Comparison of ENCODE assay signal across 8 cellular contexts in genomic region chr19:40464059-40465024, GRCh38. TPM values are rescaled to one million over a fixed set of nuclear protein-coding genes. Genes with fewer than 3 reads are reported as not detected.
DNase-seq lines count a peak whose midpoint lies in the region; ATAC-seq, FAIRE-seq and TF ChIP-seq lines count a peak whose summit lies in the region.

No MANE protein-coding gene starts in this region.

- peak overlapping the region in 10 of 11 experiments; percentile 11 to 92 (median 81); a peak in 20 of 22 replicates for H3K27ac ChIP-seq in BLaER1 treated with 17β-estradiol and CSF1 and Interleukin-3, amounts not matched to agents 10 nM and 100 nM
- peak overlapping the region; percentile 70 for H3K27ac ChIP-seq in HL-60 (replicated peaks)
- H3K27ac ChIP-seq in H1 (ENCODE audit: low read depth, low read length) = no peak overlapping the region
- H3K27ac ChIP-seq in mesendoderm (ENCODE audit: low read depth, low read length) = no peak overlapping the region

- WGBS in H1 (ENCODE audit: extremely low coverage in 1 of 2, insufficient coverage in 1 of 2, insufficient read length in 1 of 2, insufficient replicate concordance in 2 of 2, low coverage in 1 of 2, low lambda C conversion rate in 2 of 2, missing lambda C conversion rate in 1 of 2), 2 experiments = 38% methylated on average over 11 of the region's 11 CpGs; no CpG with 5 or more reads in 1 of the 2 experiments
- WGBS in mesendoderm (ENCODE audit: extremely low coverage, insufficient coverage, low lambda C conversion rate) = no CpG with 5 or more reads among the region's 11 CpGs

- H2BK120ac ChIP-seq in H1 (replicated peaks; ENCODE audit: low read depth, low read length) (no peak overlapping the region), mesendoderm (ENCODE audit: low read depth, low read length) (no peak overlapping the region)

- CTCF ChIA-PET in H1 (lab: Charles Lee; ENCODE audit: partially characterized antibody) = interaction anchor here (0.6 to 7.9 kb wide), 55 partner anchors 8 to 316 kb away, joined by 3 to 49 read pairs (median 4); partner anchors contain the start of genes PRX and SERTAD1

- TF ChIP-seq EP300 in H1 (IDR thresholded peaks at IDR 0.05; ENCODE audit: borderline replicate concordance in 1 of 2, low read depth in 2 of 2, low read length in 2 of 2) = no peak

- no peaks in the 10 kb centered on the region for H3K79me1 ChIP-seq in H1 (ENCODE audit: low read depth, low read length)
- H3K79me1 ChIP-seq in mesendoderm (ENCODE audit: low read length) = no peaks in the 10 kb centered on the region

- no peak for ATAC-seq in GM18505 (IDR thresholded peaks at IDR 0.05; ENCODE audit: unreplicated experiment)

- H3K4me2 ChIP-seq in BLaER1 treated with 17β-estradiol and CSF1 and Interleukin-3, amounts not matched to agents 10 nM and 100 nM = peak overlapping the region; percentile 79 to 93 (median 85)
- H3K4me2 ChIP-seq in H1 (ENCODE audit: insufficient read depth in 1 of 2, low read depth in 2 of 2, low read length in 2 of 2) (peak overlapping the region; percentile 68 to 72), mesendoderm (ENCODE audit: low read length) (peak overlapping the region; percentile 77)

- H4K91ac ChIP-seq in H1 (replicated peaks; ENCODE audit: insufficient read length, low read length) = no peak overlapping the region

- peaks cover 8% of the 10 kb centered on the region for H3K23me2 ChIP-seq in H1 (ENCODE audit: low read depth, low read length)

- peaks cover 41 to 63% (median 53%) of the 10 kb centered on the region in 10 experiments for H3K4me1 ChIP-seq in BLaER1 treated with 17β-estradiol and CSF1 and Interleukin-3, amounts not matched to agents 10 nM and 100 nM
- H3K4me1 ChIP-seq in H1 (replicated peaks in 1 of 4; ENCODE audit: control insufficient read depth in 3 of 4, insufficient read depth in 4 of 4, low read length in 3 of 4) = peaks cover 0 to 15% (median 8%) of the 10 kb centered on the region in 4 experiments; a peak in 6 of 7 replicates
- peaks cover 5% of the 10 kb centered on the region for H3K4me1 ChIP-seq in mesendoderm (ENCODE audit: control insufficient read depth, low read depth, low read length)

- peak; percentile 68 to 79 for DNase-seq in HL-60 (ENCODE audit: low read depth in 1 of 2, low spot score in 1 of 2)
- peak; percentile 66 for DNase-seq in NCI-H82 treated with DMSO at 0.1 percent for 48 hours (lab: John Stamatoyannopoulos, UW; ENCODE audit: unreplicated experiment)
- DNase-seq in activated CD8-positive, alpha-beta memory T cell treated with anti-CD3 and anti-CD28 coated beads for 24 hours = peak; percentile 89
- peak in 1 of 2 experiments; percentile 96 for DNase-seq in H1 (ENCODE audit: low read depth in 1 of 2, low spot score in 2 of 2)
- DNase-seq in mesendoderm = peak; percentile 95
- DNase-seq in stimulated activated CD8-positive, alpha-beta memory T cell treated with anti-CD3 and anti-CD28 coated beads, Interleukin-12 subunit alpha, Interleukin-12 subunit beta, amount 100 ng/mL, for 1 hour (ENCODE audit: low read depth) = peak; percentile 61

- peak overlapping the region; percentile 41; the same call in 1 of the 2 replicates for H4K8ac ChIP-seq in H1 (ENCODE audit: extremely low read depth, insufficient read depth, low read length)
- H4K8ac ChIP-seq in mesendoderm (ENCODE audit: low read depth, low read length) = no peak overlapping the region

- no peak overlapping the region for H3K14ac ChIP-seq in H1 (ENCODE audit: insufficient read length)

- H4K5ac ChIP-seq in H1 (ENCODE audit: insufficient read length, low read depth, low read length) (no peak overlapping the region), mesendoderm (ENCODE audit: low read length) (no peak overlapping the region)

- TF ChIP-seq RAD21 in H1 (IDR thresholded peaks at IDR 0.05 in 1 of 2, conservative IDR thresholded peaks at IDR 0.05 in 1 of 2; ENCODE audit: low read depth in 2 of 2, low read length in 2 of 2) = peak; percentile 56 to 72

- no peak for FAIRE-seq in H1 (lab: Jason Lieb, UNC)

- TF ChIP-seq POLR2A in H1 (IDR thresholded peaks at IDR 0.05; ENCODE audit: control extremely low read depth in 1 of 2, low read depth in 2 of 2, low read length in 2 of 2) = no peak
- TF ChIP-seq POLR2A in GM18505 (IDR thresholded peaks at IDR 0.05; ENCODE audit: borderline replicate concordance, extremely low read depth, insufficient read depth, insufficient read length) = no peak

- peaks cover 0 to 45% (median 0%) of the 10 kb centered on the region in 11 experiments; a peak in 5 of 22 replicates for H4K20me1 ChIP-seq in BLaER1 treated with 17β-estradiol and CSF1 and Interleukin-3, amounts not matched to agents 10 nM and 100 nM
- peaks cover 4 to 8% of the 10 kb centered on the region in 2 experiments for H4K20me1 ChIP-seq in H1 (replicated peaks in 1 of 2; ENCODE audit: control insufficient read depth in 1 of 2, insufficient read depth in 2 of 2, low read length in 2 of 2)

- peaks cover 0 to 13% (median 6%) of the 10 kb centered on the region in 11 experiments; a peak in 8 of 22 replicates for H3K27me3 ChIP-seq in BLaER1 treated with 17β-estradiol and CSF1 and Interleukin-3, amounts not matched to agents 10 nM and 100 nM
- H3K27me3 ChIP-seq in HL-60 (ENCODE audit: insufficient read depth, poor library complexity, severe bottlenecking) (peaks cover 11% of the 10 kb centered on the region), H1 (replicated peaks in 1 of 4; ENCODE audit: control insufficient read depth in 3 of 4, extremely low read depth in 1 of 4, insufficient read depth in 3 of 4, low read length in 3 of 4) (peaks cover 12 to 28% (median 22%) of the 10 kb centered on the region in 4 experiments), mesendoderm (ENCODE audit: insufficient read depth, low read length, poor library complexity) (peaks cover 10% of the 10 kb centered on the region)

- peak overlapping the region in 8 of 10 experiments; percentile 66 to 83 (median 71); a peak in 15 of 20 replicates for H3K4me3 ChIP-seq in BLaER1 treated with 17β-estradiol and CSF1 and Interleukin-3, amounts not matched to agents 10 nM and 100 nM
- H3K4me3 ChIP-seq in HL-60 (replicated peaks; ENCODE audit: insufficient read depth, low read length) (no peak overlapping the region; the same call in 1 of the 2 replicates), H1 (ENCODE audit: extremely low read depth in 1 of 4, insufficient read depth in 2 of 4, low read depth in 3 of 4, low read length in 4 of 4) (peak overlapping the region in 3 of 4 experiments; percentile 47 to 75 (median 65); a peak in 4 of 8 replicates), mesendoderm (ENCODE audit: low read length) (no peak overlapping the region)

- H2BK15ac ChIP-seq in H1 (ENCODE audit: low read length) (no peak overlapping the region), mesendoderm (replicated peaks; ENCODE audit: low read depth) (no peak overlapping the region)

- no peak overlapping the region for H3K18ac ChIP-seq in H1 (ENCODE audit: extremely low read depth, low read length)
- peak overlapping the region; percentile 19 for H3K18ac ChIP-seq in mesendoderm (ENCODE audit: low read length)

- no peak overlapping the region for H3K4ac ChIP-seq in H1 (replicated peaks; ENCODE audit: insufficient read length, low read depth, low read length)
- H3K4ac ChIP-seq in mesendoderm (ENCODE audit: low read depth, low read length) = peak overlapping the region; percentile 49

- H3K9ac ChIP-seq in BLaER1 treated with 17β-estradiol and CSF1 and Interleukin-3, amounts not matched to agents 10 nM and 100 nM = peak overlapping the region in 10 of 11 experiments; percentile 74 to 90 (median 82); a peak in 17 of 22 replicates
- H3K9ac ChIP-seq in H1 (replicated peaks in 1 of 4; ENCODE audit: extremely low read depth in 1 of 4, low read depth in 3 of 4, low read length in 3 of 4) (no peak overlapping the region), mesendoderm (ENCODE audit: low read length) (peak overlapping the region; percentile 0)

- H3K79me2 ChIP-seq in H1 (ENCODE audit: control insufficient read depth in 1 of 2, insufficient read depth in 2 of 2, low read length in 2 of 2) (no peaks in the 10 kb centered on the region), mesendoderm (ENCODE audit: control insufficient read depth, insufficient read depth, low read length) (no peaks in the 10 kb centered on the region)

- H2BK5ac ChIP-seq in H1 (ENCODE audit: low read depth, low read length) = no peak overlapping the region; the same call in 1 of the 2 replicates
- no peak overlapping the region for H2BK5ac ChIP-seq in mesendoderm (ENCODE audit: low read length)

- peaks cover 0 to 12% (median 0%) of the 10 kb centered on the region in 11 experiments; a peak in 3 of 22 replicates for H3K36me3 ChIP-seq in BLaER1 treated with 17β-estradiol and CSF1 and Interleukin-3, amounts not matched to agents 10 nM and 100 nM
- H3K36me3 ChIP-seq in H1 (ENCODE audit: control insufficient read depth in 2 of 4, insufficient read depth in 4 of 4, low read length in 3 of 4) = no peaks in the 10 kb centered on the region
- H3K36me3 ChIP-seq in mesendoderm (ENCODE audit: control insufficient read depth, insufficient read depth, low read length) = no peaks in the 10 kb centered on the region

- no peak overlapping the region for H2BK12ac ChIP-seq in H1 (ENCODE audit: low read depth, low read length)

- no peak overlapping the region for H2BK20ac ChIP-seq in H1 (ENCODE audit: low read length)

- no peak overlapping the region for H3K56ac ChIP-seq in H1 (replicated peaks; ENCODE audit: insufficient read length, low read depth, low read length)
- H3K56ac ChIP-seq in mesendoderm (ENCODE audit: low read length) = peak overlapping the region; percentile 70

- no peak overlapping the region for H2AFZ ChIP-seq in H1 (ENCODE audit: low read length)

- no peaks in the 10 kb centered on the region for H3K9me3 ChIP-seq in BLaER1 treated with 17β-estradiol and CSF1 and Interleukin-3, amounts not matched to agents 10 nM and 100 nM (replicated peaks in 1 of 11)
- H3K9me3 ChIP-seq in H1 (ENCODE audit: insufficient read depth in 2 of 2, low read depth in 1 of 2, low read length in 1 of 2) = no peaks in the 10 kb centered on the region

- H3K23ac ChIP-seq in H1 (ENCODE audit: insufficient read length) = no peak overlapping the region
- no peak overlapping the region for H3K23ac ChIP-seq in mesendoderm (ENCODE audit: low read length)

- H2AK5ac ChIP-seq in H1 (ENCODE audit: low read depth, low read length) (no peak overlapping the region), mesendoderm (ENCODE audit: low read length) (peak overlapping the region; percentile 14)

- POLR2A ChIA-PET in H1 (lab: Charles Lee; ENCODE audit: partially characterized antibody) = interaction anchor here (1.1 to 5.3 kb wide), 5 partner anchors 13 to 44 kb away, joined by 3 to 25 read pairs (median 5); partner anchors contain the start of gene SERTAD3

- TF ChIP-seq CTCF in HL-60 (IDR thresholded peaks at IDR 0.05; ENCODE audit: insufficient read depth, low read length) (peak; percentile 72), H1 (IDR thresholded peaks at IDR 0.05; ENCODE audit: control extremely low read depth in 1 of 3, insufficient read depth in 1 of 3, low read depth in 1 of 3, low read length in 3 of 3) (peak; percentile 60 to 84 (median 77))

RNA-seq across cellular contexts. Expression of gene BLVRB, which starts 1.2 kb away (rescaled TPM):
- 28.7 and 32.3 TPM in 2 replicates for total RNA-seq in H1 (2021; fragmentation: NEBNext Ultra II Directional; extraction: Animal tissue kit (Norgen Biotek cat#: 25700))
- polyA plus RNA-seq in H1 (2011; rRNA removed) = 182 and 196 TPM in 2 replicates
- polyA plus RNA-seq in H1 (2011; cell fraction: cytosol; rRNA removed) = 134 TPM
- polyA plus RNA-seq in H1 (2011; cell fraction: nucleus; rRNA removed) = 82.5 TPM
- 36.4 to 73.2 TPM (median 66.2 TPM) in 4 replicates for polyA plus RNA-seq in H1 (2012, experiment 1 of 2)
- polyA plus RNA-seq in H1 (2012, experiment 2 of 2) = 60.9 TPM
- polyA plus RNA-seq in H1 (2013, experiment 1 of 2) = 43.5 TPM
- polyA plus RNA-seq in H1 (2013, experiment 2 of 2) = 41.3 TPM
- 37.7 and 38.8 TPM in 2 replicates for polyA minus RNA-seq in H1 (2011; rRNA and poly(A)+ RNA removed)
- 41.1 TPM for polyA minus RNA-seq in H1 (2011; cell fraction: cytosol; rRNA and poly(A)+ RNA removed)
- 29.0 TPM for polyA minus RNA-seq in H1 (2011; cell fraction: nucleus; rRNA and poly(A)+ RNA removed)
- 19.8 TPM for polyA plus RNA-seq in mesendoderm (2013, experiment 1 of 2)
- 20.7 TPM for polyA plus RNA-seq in mesendoderm (2013, experiment 2 of 2)

RNA-seq across cellular contexts. Expression of gene SPTBN4, which starts 2.5 kb away (rescaled TPM):
- total RNA-seq in H1 (2021; fragmentation: NEBNext Ultra II Directional; extraction: Animal tissue kit (Norgen Biotek cat#: 25700)) = 1.9 and 3.4 TPM in 2 replicates
- 3.0 and 4.7 TPM in 2 replicates for polyA plus RNA-seq in H1 (2011; rRNA removed)
- 5.7 TPM for polyA plus RNA-seq in H1 (2011; cell fraction: cytosol; rRNA removed)
- 6.7 TPM for polyA plus RNA-seq in H1 (2011; cell fraction: nucleus; rRNA removed)
- polyA plus RNA-seq in H1 (2012, experiment 1 of 2) = 3.3 to 7.4 TPM (median 5.5 TPM) in 4 replicates
- polyA plus RNA-seq in H1 (2012, experiment 2 of 2) = 2.0 TPM
- polyA plus RNA-seq in H1 (2013, experiment 1 of 2) = 2.4 TPM
- polyA plus RNA-seq in H1 (2013, experiment 2 of 2) = 1.8 TPM
- 1.3 and 2.0 TPM in 2 replicates for polyA minus RNA-seq in H1 (2011; rRNA and poly(A)+ RNA removed)
- polyA minus RNA-seq in H1 (2011; cell fraction: cytosol; rRNA and poly(A)+ RNA removed) = 1.8 TPM
- 1.6 TPM for polyA minus RNA-seq in H1 (2011; cell fraction: nucleus; rRNA and poly(A)+ RNA removed)
- polyA plus RNA-seq in mesendoderm (2013, experiment 1 of 2) = 0.25 TPM
- polyA plus RNA-seq in mesendoderm (2013, experiment 2 of 2) = 0.22 TPM

RNA-seq across cellular contexts. Expression of gene SERTAD3, which starts 20.2 kb away (rescaled TPM):
- total RNA-seq in H1 (2021; fragmentation: NEBNext Ultra II Directional; extraction: Animal tissue kit (Norgen Biotek cat#: 25700)) = 32.1 and 33.4 TPM in 2 replicates
- polyA plus RNA-seq in H1 (2011; rRNA removed) = 15.1 and 23.5 TPM in 2 replicates
- polyA plus RNA-seq in H1 (2011; cell fraction: cytosol; rRNA removed) = 14.4 TPM
- 17.5 TPM for polyA plus RNA-seq in H1 (2011; cell fraction: nucleus; rRNA removed)
- polyA plus RNA-seq in H1 (2012, experiment 1 of 2) = 19.0 to 27.4 TPM (median 21.0 TPM) in 4 replicates
- polyA plus RNA-seq in H1 (2012, experiment 2 of 2) = 29.2 TPM
- polyA plus RNA-seq in H1 (2013, experiment 1 of 2) = 11.0 TPM
- 10.4 TPM for polyA plus RNA-seq in H1 (2013, experiment 2 of 2)
- 18.8 and 25.3 TPM in 2 replicates for polyA minus RNA-seq in H1 (2011; rRNA and poly(A)+ RNA removed)
- 34.3 TPM for polyA minus RNA-seq in H1 (2011; cell fraction: cytosol; rRNA and poly(A)+ RNA removed)
- 11.6 TPM for polyA minus RNA-seq in H1 (2011; cell fraction: nucleus; rRNA and poly(A)+ RNA removed)
- polyA plus RNA-seq in mesendoderm (2013, experiment 1 of 2) = 8.4 TPM
- polyA plus RNA-seq in mesendoderm (2013, experiment 2 of 2) = 8.1 TPM

RNA-seq across cellular contexts. Expression of gene SERTAD1, which starts 38.5 kb away (rescaled TPM):
- total RNA-seq in H1 (2021; fragmentation: NEBNext Ultra II Directional; extraction: Animal tissue kit (Norgen Biotek cat#: 25700)) = 4.9 and 5.4 TPM in 2 replicates
- polyA plus RNA-seq in H1 (2011; rRNA removed) = 6.6 and 8.0 TPM in 2 replicates
- polyA plus RNA-seq in H1 (2011; cell fraction: cytosol; rRNA removed) = 5.9 TPM
- 5.4 TPM for polyA plus RNA-seq in H1 (2011; cell fraction: nucleus; rRNA removed)
- polyA plus RNA-seq in H1 (2012, experiment 1 of 2) = 3.8 to 5.5 TPM (median 4.9 TPM) in 4 replicates
- polyA plus RNA-seq in H1 (2012, experiment 2 of 2) = 6.4 TPM
- polyA plus RNA-seq in H1 (2013, experiment 1 of 2) = 3.4 TPM
- polyA plus RNA-seq in H1 (2013, experiment 2 of 2) = 3.1 TPM
- 1.3 and 2.1 TPM in 2 replicates for polyA minus RNA-seq in H1 (2011; rRNA and poly(A)+ RNA removed)
- polyA minus RNA-seq in H1 (2011; cell fraction: cytosol; rRNA and poly(A)+ RNA removed) = 2.4 TPM
- 2.6 TPM for polyA minus RNA-seq in H1 (2011; cell fraction: nucleus; rRNA and poly(A)+ RNA removed)
- polyA plus RNA-seq in mesendoderm (2013, experiment 1 of 2) = 2.3 TPM
- 2.5 TPM for polyA plus RNA-seq in mesendoderm (2013, experiment 2 of 2)

RNA-seq across cellular contexts. Expression of gene PRX, which starts 51.2 kb away (rescaled TPM):
- 5.8 and 6.0 TPM in 2 replicates for total RNA-seq in H1 (2021; fragmentation: NEBNext Ultra II Directional; extraction: Animal tissue kit (Norgen Biotek cat#: 25700))
- 2.8 and 3.8 TPM in 2 replicates for polyA plus RNA-seq in H1 (2011; rRNA removed)
- 5.0 TPM for polyA plus RNA-seq in H1 (2011; cell fraction: cytosol; rRNA removed)
- polyA plus RNA-seq in H1 (2011; cell fraction: nucleus; rRNA removed) = 5.2 TPM
- 5.4 to 9.9 TPM (median 8.0 TPM) in 4 replicates for polyA plus RNA-seq in H1 (2012, experiment 1 of 2)
- polyA plus RNA-seq in H1 (2012, experiment 2 of 2) = 4.6 TPM
- 2.8 TPM for polyA plus RNA-seq in H1 (2013, experiment 1 of 2)
- polyA plus RNA-seq in H1 (2013, experiment 2 of 2) = 2.9 TPM
- polyA minus RNA-seq in H1 (2011; rRNA and poly(A)+ RNA removed) = 1.9 and 2.1 TPM in 2 replicates
- polyA minus RNA-seq in H1 (2011; cell fraction: cytosol; rRNA and poly(A)+ RNA removed) = 1.7 TPM
- 4.2 TPM for polyA minus RNA-seq in H1 (2011; cell fraction: nucleus; rRNA and poly(A)+ RNA removed)
- polyA plus RNA-seq in mesendoderm (2013, experiment 1 of 2) = 1.1 TPM
- polyA plus RNA-seq in mesendoderm (2013, experiment 2 of 2) = 1.5 TPM

Comparison
In these comparisons a context has a peak if more than half of its experiments do, and no peak if none do; other contexts are left out.
1. H3K27ac ChIP-seq: peak in BLaER1 treated with 17β-estradiol and CSF1 and Interleukin-3, amounts not matched to agents 10 nM and 100 nM (10 of 11) and HL-60 (single experiment); none in H1 (single experiment) and mesendoderm (single experiment).
2. H3K4me3 ChIP-seq: peak in BLaER1 treated with 17β-estradiol and CSF1 and Interleukin-3, amounts not matched to agents 10 nM and 100 nM (8 of 10) and H1 (3 of 4); none in HL-60 (single experiment) and mesendoderm (single experiment).
3. H3K9ac ChIP-seq: peak in BLaER1 treated with 17β-estradiol and CSF1 and Interleukin-3, amounts not matched to agents 10 nM and 100 nM (10 of 11) and mesendoderm (single experiment); none in H1 (0 of 4).
4. Peak in every context shown above with its lines, with median percentiles within 50 percentile points of each other: H3K4me2 ChIP-seq.